Comparison of ENCODE assay signal across 1 cellular context in genomic region chr9:31542384-31543055, GRCh38.
TF ChIP-seq lines count a peak whose summit lies in the region.

No MANE protein-coding gene starts in this region.

TF ChIP-seq in GM12878, 131 proteins besides CTCF, POLR2A, EP300 and RAD21 (continued from another document):
- TF ChIP-seq, protein P1, sequence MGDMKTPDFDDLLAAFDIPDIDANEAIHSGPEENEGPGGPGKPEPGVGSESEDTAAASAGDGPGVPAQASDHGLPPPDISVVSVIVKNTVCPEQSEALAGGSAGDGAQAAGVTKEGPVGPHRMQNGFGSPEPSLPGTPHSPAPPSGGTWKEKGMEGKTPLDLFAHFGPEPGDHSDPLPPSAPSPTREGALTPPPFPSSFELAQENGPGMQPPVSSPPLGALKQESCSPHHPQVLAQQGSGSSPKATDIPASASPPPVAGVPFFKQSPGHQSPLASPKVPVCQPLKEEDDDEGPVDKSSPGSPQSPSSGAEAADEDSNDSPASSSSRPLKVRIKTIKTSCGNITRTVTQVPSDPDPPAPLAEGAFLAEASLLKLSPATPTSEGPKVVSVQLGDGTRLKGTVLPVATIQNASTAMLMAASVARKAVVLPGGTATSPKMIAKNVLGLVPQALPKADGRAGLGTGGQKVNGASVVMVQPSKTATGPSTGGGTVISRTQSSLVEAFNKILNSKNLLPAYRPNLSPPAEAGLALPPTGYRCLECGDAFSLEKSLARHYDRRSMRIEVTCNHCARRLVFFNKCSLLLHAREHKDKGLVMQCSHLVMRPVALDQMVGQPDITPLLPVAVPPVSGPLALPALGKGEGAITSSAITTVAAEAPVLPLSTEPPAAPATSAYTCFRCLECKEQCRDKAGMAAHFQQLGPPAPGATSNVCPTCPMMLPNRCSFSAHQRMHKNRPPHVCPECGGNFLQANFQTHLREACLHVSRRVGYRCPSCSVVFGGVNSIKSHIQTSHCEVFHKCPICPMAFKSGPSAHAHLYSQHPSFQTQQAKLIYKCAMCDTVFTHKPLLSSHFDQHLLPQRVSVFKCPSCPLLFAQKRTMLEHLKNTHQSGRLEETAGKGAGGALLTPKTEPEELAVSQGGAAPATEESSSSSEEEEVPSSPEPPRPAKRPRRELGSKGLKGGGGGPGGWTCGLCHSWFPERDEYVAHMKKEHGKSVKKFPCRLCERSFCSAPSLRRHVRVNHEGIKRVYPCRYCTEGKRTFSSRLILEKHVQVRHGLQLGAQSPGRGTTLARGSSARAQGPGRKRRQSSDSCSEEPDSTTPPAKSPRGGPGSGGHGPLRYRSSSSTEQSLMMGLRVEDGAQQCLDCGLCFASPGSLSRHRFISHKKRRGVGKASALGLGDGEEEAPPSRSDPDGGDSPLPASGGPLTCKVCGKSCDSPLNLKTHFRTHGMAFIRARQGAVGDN (IDR thresholded peaks at IDR 0.05), result no peak
- TF ChIP-seq RB1 (IDR thresholded peaks at IDR 0.05; ENCODE audit: borderline replicate concordance) (no peak), STAT3 (IDR thresholded peaks at IDR 0.05; ENCODE audit: low read depth, low read length) (no peak), RAD51 (IDR thresholded peaks at IDR 0.05) (no peak), SKIL (IDR thresholded peaks at IDR 0.05; ENCODE audit: low read depth, poor library complexity, severe bottlenecking) (no peak), ZNF274 (IDR thresholded peaks at IDR 0.05; ENCODE audit: insufficient read depth, insufficient read length) (no peak), TARDBP (IDR thresholded peaks at IDR 0.05; ENCODE audit: borderline replicate concordance) (no peak), RUNX3 (IDR thresholded peaks at IDR 0.05; ENCODE audit: low read length) (peak; percentile 95), CHD2 (IDR thresholded peaks at IDR 0.05; ENCODE audit: borderline replicate concordance, low read depth, low read length) (no peak), RCOR1 (conservative IDR thresholded peaks at IDR 0.05; ENCODE audit: low read depth, low read length) (no peak), NFIC (IDR thresholded peaks at IDR 0.05; ENCODE audit: low read depth, low read length) (peak; percentile 95), NRF1 (conservative IDR thresholded peaks at IDR 0.05; ENCODE audit: low read depth, low read length) (no peak), TCF7 (IDR thresholded peaks at IDR 0.05; ENCODE audit: borderline replicate concordance) (peak; percentile 51; the same call in 1 of the 2 replicates), GABPA (IDR thresholded peaks at IDR 0.05; ENCODE audit: low read depth) (peak; percentile 48; the same call in 1 of the 2 replicates), HCFC1 (IDR thresholded peaks at IDR 0.05; ENCODE audit: low read length) (no peak), POU2F2 (IDR thresholded peaks at IDR 0.05; ENCODE audit: borderline replicate concordance, low read depth, low read length) (no peak), IKZF1 (conservative IDR thresholded peaks at IDR 0.05) (no peak), EZH2 (IDR thresholded peaks at IDR 0.05; ENCODE audit: borderline replicate concordance, control insufficient read depth, low read depth, low read length) (no peak), PAX8 (IDR thresholded peaks at IDR 0.05) (no peak), NR2F1 (conservative IDR thresholded peaks at IDR 0.05) (no peak), SMAD5 (IDR thresholded peaks at IDR 0.05; ENCODE audit: low read depth) (no peak), ZNF207 (IDR thresholded peaks at IDR 0.05; ENCODE audit: borderline replicate concordance) (no peak)
- TF ChIP-seq, protein P2, sequence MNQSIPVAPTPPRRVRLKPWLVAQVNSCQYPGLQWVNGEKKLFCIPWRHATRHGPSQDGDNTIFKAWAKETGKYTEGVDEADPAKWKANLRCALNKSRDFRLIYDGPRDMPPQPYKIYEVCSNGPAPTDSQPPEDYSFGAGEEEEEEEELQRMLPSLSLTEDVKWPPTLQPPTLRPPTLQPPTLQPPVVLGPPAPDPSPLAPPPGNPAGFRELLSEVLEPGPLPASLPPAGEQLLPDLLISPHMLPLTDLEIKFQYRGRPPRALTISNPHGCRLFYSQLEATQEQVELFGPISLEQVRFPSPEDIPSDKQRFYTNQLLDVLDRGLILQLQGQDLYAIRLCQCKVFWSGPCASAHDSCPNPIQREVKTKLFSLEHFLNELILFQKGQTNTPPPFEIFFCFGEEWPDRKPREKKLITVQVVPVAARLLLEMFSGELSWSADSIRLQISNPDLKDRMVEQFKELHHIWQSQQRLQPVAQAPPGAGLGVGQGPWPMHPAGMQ (IDR thresholded peaks at IDR 0.05; ENCODE audit: borderline replicate concordance), result no peak
- TF ChIP-seq, protein P3, sequence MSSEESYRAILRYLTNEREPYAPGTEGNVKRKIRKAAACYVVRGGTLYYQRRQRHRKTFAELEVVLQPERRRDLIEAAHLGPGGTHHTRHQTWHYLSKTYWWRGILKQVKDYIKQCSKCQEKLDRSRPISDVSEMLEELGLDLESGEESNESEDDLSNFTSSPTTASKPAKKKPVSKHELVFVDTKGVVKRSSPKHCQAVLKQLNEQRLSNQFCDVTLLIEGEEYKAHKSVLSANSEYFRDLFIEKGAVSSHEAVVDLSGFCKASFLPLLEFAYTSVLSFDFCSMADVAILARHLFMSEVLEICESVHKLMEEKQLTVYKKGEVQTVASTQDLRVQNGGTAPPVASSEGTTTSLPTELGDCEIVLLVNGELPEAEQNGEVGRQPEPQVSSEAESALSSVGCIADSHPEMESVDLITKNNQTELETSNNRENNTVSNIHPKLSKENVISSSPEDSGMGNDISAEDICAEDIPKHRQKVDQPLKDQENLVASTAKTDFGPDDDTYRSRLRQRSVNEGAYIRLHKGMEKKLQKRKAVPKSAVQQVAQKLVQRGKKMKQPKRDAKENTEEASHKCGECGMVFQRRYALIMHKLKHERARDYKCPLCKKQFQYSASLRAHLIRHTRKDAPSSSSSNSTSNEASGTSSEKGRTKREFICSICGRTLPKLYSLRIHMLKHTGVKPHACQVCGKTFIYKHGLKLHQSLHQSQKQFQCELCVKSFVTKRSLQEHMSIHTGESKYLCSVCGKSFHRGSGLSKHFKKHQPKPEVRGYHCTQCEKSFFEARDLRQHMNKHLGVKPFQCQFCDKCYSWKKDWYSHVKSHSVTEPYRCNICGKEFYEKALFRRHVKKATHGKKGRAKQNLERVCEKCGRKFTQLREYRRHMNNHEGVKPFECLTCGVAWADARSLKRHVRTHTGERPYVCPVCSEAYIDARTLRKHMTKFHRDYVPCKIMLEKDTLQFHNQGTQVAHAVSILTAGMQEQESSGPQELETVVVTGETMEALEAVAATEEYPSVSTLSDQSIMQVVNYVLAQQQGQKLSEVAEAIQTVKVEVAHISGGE (CRISPR knock-in tag; IDR thresholded peaks at IDR 0.05), result no peak
- TF ChIP-seq, protein P4, sequence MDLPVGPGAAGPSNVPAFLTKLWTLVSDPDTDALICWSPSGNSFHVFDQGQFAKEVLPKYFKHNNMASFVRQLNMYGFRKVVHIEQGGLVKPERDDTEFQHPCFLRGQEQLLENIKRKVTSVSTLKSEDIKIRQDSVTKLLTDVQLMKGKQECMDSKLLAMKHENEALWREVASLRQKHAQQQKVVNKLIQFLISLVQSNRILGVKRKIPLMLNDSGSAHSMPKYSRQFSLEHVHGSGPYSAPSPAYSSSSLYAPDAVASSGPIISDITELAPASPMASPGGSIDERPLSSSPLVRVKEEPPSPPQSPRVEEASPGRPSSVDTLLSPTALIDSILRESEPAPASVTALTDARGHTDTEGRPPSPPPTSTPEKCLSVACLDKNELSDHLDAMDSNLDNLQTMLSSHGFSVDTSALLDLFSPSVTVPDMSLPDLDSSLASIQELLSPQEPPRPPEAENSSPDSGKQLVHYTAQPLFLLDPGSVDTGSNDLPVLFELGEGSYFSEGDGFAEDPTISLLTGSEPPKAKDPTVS (IDR thresholded peaks at IDR 0.05; ENCODE audit: low read depth, low read length), result no peak
- TF ChIP-seq, protein P5, sequence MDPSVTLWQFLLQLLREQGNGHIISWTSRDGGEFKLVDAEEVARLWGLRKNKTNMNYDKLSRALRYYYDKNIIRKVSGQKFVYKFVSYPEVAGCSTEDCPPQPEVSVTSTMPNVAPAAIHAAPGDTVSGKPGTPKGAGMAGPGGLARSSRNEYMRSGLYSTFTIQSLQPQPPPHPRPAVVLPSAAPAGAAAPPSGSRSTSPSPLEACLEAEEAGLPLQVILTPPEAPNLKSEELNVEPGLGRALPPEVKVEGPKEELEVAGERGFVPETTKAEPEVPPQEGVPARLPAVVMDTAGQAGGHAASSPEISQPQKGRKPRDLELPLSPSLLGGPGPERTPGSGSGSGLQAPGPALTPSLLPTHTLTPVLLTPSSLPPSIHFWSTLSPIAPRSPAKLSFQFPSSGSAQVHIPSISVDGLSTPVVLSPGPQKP (IDR thresholded peaks at IDR 0.05; ENCODE audit: low read depth, low read length), result no peak
- TF ChIP-seq, protein P6, sequence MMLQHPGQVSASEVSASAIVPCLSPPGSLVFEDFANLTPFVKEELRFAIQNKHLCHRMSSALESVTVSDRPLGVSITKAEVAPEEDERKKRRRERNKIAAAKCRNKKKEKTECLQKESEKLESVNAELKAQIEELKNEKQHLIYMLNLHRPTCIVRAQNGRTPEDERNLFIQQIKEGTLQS (IDR thresholded peaks at IDR 0.05; ENCODE audit: borderline replicate concordance, extremely low read depth, low read depth, low read length), result no peak
